7 cellular contexts compared by ENCODE assay signal in the genomic region with DNA sequence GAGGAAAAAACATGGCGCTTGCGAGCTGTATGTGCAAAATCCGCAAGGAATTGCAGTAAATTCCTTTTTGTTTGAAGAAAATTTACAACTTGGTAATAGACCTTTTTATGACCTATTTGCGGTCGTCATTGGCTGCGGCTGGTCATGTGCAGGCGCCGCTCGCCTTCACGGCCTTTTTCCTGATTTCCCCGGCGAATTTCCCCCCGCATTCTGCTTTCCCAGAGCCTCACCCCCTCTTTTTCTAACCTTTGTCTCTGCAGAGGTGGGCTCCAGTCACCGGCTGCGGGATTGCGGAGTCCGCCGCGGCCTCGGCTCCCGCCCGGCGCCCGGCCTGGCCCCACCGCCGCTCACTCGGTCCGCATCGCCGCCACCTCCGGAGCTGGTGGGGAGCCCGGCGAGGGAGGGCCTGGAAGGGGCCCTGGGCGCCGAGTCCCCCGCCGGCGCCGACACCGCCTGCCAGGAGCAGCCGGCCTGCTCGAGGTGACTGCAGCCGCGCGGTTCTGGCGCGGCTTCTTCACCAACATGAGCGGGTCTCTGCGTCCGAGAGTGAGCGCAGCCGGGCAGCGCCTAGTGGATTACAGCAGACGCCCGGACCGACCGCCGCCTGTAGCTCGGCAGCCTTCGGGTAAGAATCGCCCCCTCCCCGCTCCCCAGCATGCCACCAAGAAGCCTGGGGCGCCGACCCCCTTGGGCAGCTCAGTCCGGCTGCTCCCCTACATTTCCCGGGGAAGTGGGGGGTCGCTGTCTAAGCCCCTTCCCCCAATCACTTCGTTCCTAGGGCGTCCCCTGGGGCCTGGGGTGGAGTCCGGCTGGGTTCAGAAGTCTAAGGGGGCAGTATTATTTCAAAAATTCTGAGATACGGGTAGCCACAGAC. TPM values are rescaled to one million over a fixed set of nuclear protein-coding genes. Genes with fewer than 3 reads are reported as not detected.
DNase-seq lines count a peak whose midpoint lies in the region; ATAC-seq and TF ChIP-seq lines count a peak whose summit lies in the region.
"Had no signal": no experiment of that assay in that cellular context is flagged by ENCODE, and none has a peak within 500 bp of the region (broad histone marks: within the 10 kb centered on the region; RNA-seq: fewer than 3 reads in every experiment).

No MANE protein-coding gene starts in this region.

- H3K27ac ChIP-seq in osteoblast (ENCODE audit: low read depth, low read length), result peak overlapping the region; percentile 89

- TF ChIP-seq CTCF in astrocyte of the spinal cord (IDR thresholded peaks at IDR 0.05; ENCODE audit: low read depth, low read length) (no peak), osteoblast (IDR thresholded peaks at IDR 0.05; ENCODE audit: extremely low read depth, low read depth, low read length) (no peak)

- H4K20me1 ChIP-seq in osteoblast (ENCODE audit: insufficient read depth, low read length), result peaks cover 4% of the 10 kb centered on the region

- H3K9me3 Mint-ChIP-seq in T-cell, result peaks cover 0 to 9% (median 4%) of the 10 kb centered on the region in 3 donors

- H3K9me3 ChIP-seq in osteoblast (ENCODE audit: low read depth, low read length), result no peaks in the 10 kb centered on the region

- peaks cover 80 to 91% of the 10 kb centered on the region in 2 donors for H3K27me3 Mint-ChIP-seq in T-cell

- peaks cover 24% of the 10 kb centered on the region for H3K4me1 ChIP-seq in osteoblast (ENCODE audit: insufficient read depth, low read length)

- peaks cover 5% of the 10 kb centered on the region for H3K36me3 ChIP-seq in osteoblast (ENCODE audit: insufficient read depth, low read length)

- CTCF ChIA-PET in T-cell (lab: Charles Lee), result interaction anchor here in 1 of 2 donors (0.6 kb wide), 2 partner anchors 57 to 1631 kb away, joined by 3 read pairs; no protein-coding TSS in a partner anchor

- DNase-seq in HCEC 1CT, result peak; percentile 41
- DNase-seq in astrocyte of the spinal cord (ENCODE audit: low read depth, low spot score), result no peak
- DNase-seq in osteoblast (ENCODE audit: insufficient read length, low spot score, missing footprints), result peak; percentile 96
- DNase-seq in T-cell, result no peak
- DNase-seq in NOMO-1 (lab: John Stamatoyannopoulos, UW; ENCODE audit: unreplicated experiment in 2 of 2), result no peak
- DNase-seq in central memory CD4-positive, alpha-beta T cell, result no peak

- peaks cover 43% of the 10 kb centered on the region for H3K79me2 ChIP-seq in osteoblast (ENCODE audit: insufficient read depth, low read length)

- no peaks in the 10 kb centered on the region for H3K36me3 Mint-ChIP-seq in T-cell

- peak overlapping the region; percentile 88 for H3K4me2 ChIP-seq in osteoblast (ENCODE audit: insufficient read depth, low read length)

- peaks cover 36 to 51% (median 50%) of the 10 kb centered on the region in 3 donors for H3K4me1 Mint-ChIP-seq in T-cell

- H2AFZ ChIP-seq in osteoblast (ENCODE audit: low read length), result peak overlapping the region; percentile 63

- H3K27me3 ChIP-seq in osteoblast (ENCODE audit: insufficient read depth, low read length), result no peaks in the 10 kb centered on the region

- H3K27ac Mint-ChIP-seq in T-cell, result no peak overlapping the region

- in situ Hi-C loops in astrocyte of the spinal cord (cut with HindIII; ENCODE audit: low sequenced_read_pairs), result no loop called here

- no peak for ATAC-seq in T-cell (replicated peaks in 1 of 4)

- peak overlapping the region; percentile 57 for H3K4me3 ChIP-seq in astrocyte of the spinal cord (ENCODE audit: low read depth, low read length)
- H3K4me3 ChIP-seq in osteoblast (ENCODE audit: insufficient read depth, low read length), result peak overlapping the region; percentile 86

- POLR2A ChIA-PET in T-cell (lab: Charles Lee), result no interaction called here

- H3K4me3 Mint-ChIP-seq in T-cell, result peak overlapping the region in 1 of 3 donors; percentile 69

RNA-seq across cellular contexts. Expression of gene HOXD8, which starts 7.1 kb away (rescaled TPM):
- 3.3 and 5.6 TPM in 2 replicates for total RNA-seq in osteoblast
- total RNA-seq in T-cell, result not detected

RNA-seq across cellular contexts. Expression of gene HOXD9, which starts 14.1 kb away (rescaled TPM):
- total RNA-seq in osteoblast (0.36 and 0.59 TPM in 2 replicates), T-cell (under 1 TPM in 2 of 5 donors, not detected in 3; 0.13 to 0.15 TPM)

RNA-seq across cellular contexts. Expression of gene HOXD4, which starts 14.7 kb away (rescaled TPM):
- total RNA-seq in osteoblast (0.36 and 1.2 TPM in 2 replicates), T-cell (not detected)
- total RNA-seq: HT1080 had no signal

RNA-seq across cellular contexts. Expression of gene HOXD10, which starts 20.0 kb away (rescaled TPM):
- total RNA-seq in osteoblast, result not detected in 2 replicates
- total RNA-seq in T-cell, result not detected

RNA-seq across cellular contexts. Expression of gene HOXD3, which starts 20.5 kb away (rescaled TPM):
- total RNA-seq in osteoblast, result 1.1 and 2.1 TPM in 2 replicates
- under 1 TPM in 1 of 5 donors, not detected in 4; 0.44 TPM for total RNA-seq in T-cell
- total RNA-seq: HT1080 had no signal

Comparison
In these comparisons a context has a peak if more than half of its experiments do, and no peak if none do; other contexts are left out.
1. DNase-seq: peak in HCEC 1CT (single experiment) and osteoblast (single experiment); none in astrocyte of the spinal cord (single experiment), T-cell (0 of 34), NOMO-1 (0 of 2) and central memory CD4-positive, alpha-beta T cell (single experiment).